Comparison of ENCODE assay signal across 17 cellular contexts in genomic region chr2:223870840-223871618, GRCh38. TPM values are rescaled to one million over a fixed set of nuclear protein-coding genes. Genes with fewer than 3 reads are reported as not detected.
DNase-seq lines count a peak whose midpoint lies in the region; ATAC-seq and TF ChIP-seq lines count a peak whose summit lies in the region.
"Had no signal": no experiment of that assay in that cellular context is flagged by ENCODE, and none has a peak within 500 bp of the region (broad histone marks: within the 10 kb centered on the region; RNA-seq: fewer than 3 reads in every experiment).

No MANE protein-coding gene starts in this region.

- peaks cover 24% of the 10 kb centered on the region for H3K4me1 Mint-ChIP-seq in dendritic cell treated with granulocyte-macrophage colony-stimulating factor and Interleukin-4, amounts not matched to agents 40 ng/mL and 50 ng/mL, for 4 days (ENCODE audit: low read depth)

- H3K27me3 Mint-ChIP-seq in dendritic cell treated with granulocyte-macrophage colony-stimulating factor and Interleukin-4, amounts not matched to agents 40 ng/mL and 50 ng/mL, for 4 days = no peaks in the 10 kb centered on the region
- H3K27me3 Mint-ChIP-seq: activated CD8-positive, alpha-beta memory T cell treated with anti-CD3 and anti-CD28 coated beads, Interleukin-2, amount 10 ng/mL, durations not matched to agents 7 days and 5 days had no signal

- 86 to 90% (median 89%) methylated on average over 7 of the region's 7 CpGs for WGBS in adrenal gland, 4 donors

- TF ChIP-seq POLR2A in NB4 (IDR thresholded peaks at IDR 0.05; ENCODE audit: extremely low read depth, insufficient read length) = no peak
- no peak for TF ChIP-seq POLR2A in adrenal gland (IDR thresholded peaks at IDR 0.05)

- no peaks in the 10 kb centered on the region for H3K9me3 Mint-ChIP-seq in dendritic cell treated with granulocyte-macrophage colony-stimulating factor and Interleukin-4, amounts not matched to agents 40 ng/mL and 50 ng/mL, for 4 days
- H3K9me3 Mint-ChIP-seq: T-helper 1 cell treated with Interleukin-12 subunit alpha and Interleukin-12 subunit beta and Interleukin-4 antibody, amounts not matched to agents 30 μg/mL and 1 μg/mL, for 36 hours had no signal

- peaks cover 10% of the 10 kb centered on the region for H3K4me1 ChIP-seq in A673 (ENCODE audit: insufficient read depth, low read length, poor library complexity, severe bottlenecking)
- no peaks in the 10 kb centered on the region for H3K4me1 ChIP-seq in adrenal gland (replicated peaks in 1 of 2)

- peak; percentile 60 for DNase-seq in A673 (ENCODE audit: low spot score)
- DNase-seq in DMS 273 (lab: John Stamatoyannopoulos, UW; ENCODE audit: unreplicated experiment) = peak; percentile 80
- peak; percentile 83 for DNase-seq in NB4 (ENCODE audit: low read depth)
- no peak for DNase-seq in NCI-H748 treated with DMSO at 0.1 percent for 48 hours (lab: John Stamatoyannopoulos, UW)
- no peak for DNase-seq in adrenal gland
- DNase-seq: activated CD8-positive, alpha-beta memory T cell treated with anti-CD3 and anti-CD28 coated beads, Interleukin-2, amount 10 ng/mL, durations not matched to agents 7 days and 5 days; activated effector memory CD4-positive, alpha-beta T cell treated with Interleukin-2 at 50 U/mL for 16 hours; amygdala; GDM1; NCI-H1092 treated with DMSO at 0.1 percent for 48 hours; substantia nigra had no signal

- no peak overlapping the region for H3K4me3 ChIP-seq in A673 (ENCODE audit: low read depth, low read length, poor library complexity, severe bottlenecking)
- no peak overlapping the region for H3K4me3 ChIP-seq in NB4 (ENCODE audit: low read depth, low read length)
- H3K4me3 ChIP-seq in adrenal gland = no peak overlapping the region

- H3K27ac ChIP-seq in A673 (ENCODE audit: low read depth, low read length, poor library complexity, severe bottlenecking) (peak overlapping the region; percentile 16), adrenal gland (no peak overlapping the region)

- no peak overlapping the region for H3K4me3 Mint-ChIP-seq in dendritic cell treated with granulocyte-macrophage colony-stimulating factor and Interleukin-4, amounts not matched to agents 40 ng/mL and 50 ng/mL, for 4 days
- H3K4me3 Mint-ChIP-seq: activated CD8-positive, alpha-beta memory T cell treated with anti-CD3 and anti-CD28 coated beads, Interleukin-2, amount 10 ng/mL, durations not matched to agents 7 days and 5 days; T-helper 1 cell treated with Interleukin-12 subunit alpha and Interleukin-12 subunit beta and Interleukin-4 antibody, amounts not matched to agents 30 μg/mL and 1 μg/mL, for 36 hours had no signal

- CTCF ChIA-PET in A673 (lab: Charles Lee) = no interaction called here

- intact Hi-C loops in A673 (cut with micrococcal nuclease; ENCODE audit: unreplicated experiment) (no loop called here), adrenal gland (cut with DNase I) (no loop called here)
- intact Hi-C loops in dendritic cell treated with granulocyte-macrophage colony-stimulating factor and Interleukin-4, amounts not matched to agents 40 ng/mL and 50 ng/mL, for 4 days (cut with micrococcal nuclease) = no loop called here

- BruUV-seq in A673 (replicated peaks; lab: Mats Ljungman, UMichigan) = no TSS peak

- POLR2A ChIA-PET in A673 (lab: Charles Lee; ENCODE audit: low non-redundant PET) = no interaction called here

- H3K27ac Mint-ChIP-seq in dendritic cell treated with granulocyte-macrophage colony-stimulating factor and Interleukin-4, amounts not matched to agents 40 ng/mL and 50 ng/mL, for 4 days = peak overlapping the region; percentile 60
- H3K27ac Mint-ChIP-seq: activated CD8-positive, alpha-beta memory T cell treated with anti-CD3 and anti-CD28 coated beads, Interleukin-2, amount 10 ng/mL, durations not matched to agents 7 days and 5 days; T-helper 1 cell treated with Interleukin-12 subunit alpha and Interleukin-12 subunit beta and Interleukin-4 antibody, amounts not matched to agents 30 μg/mL and 1 μg/mL, for 36 hours had no signal

- H3K9me3 ChIP-seq in A673 (ENCODE audit: low read depth, low read length, poor library complexity, severe bottlenecking) (no peaks in the 10 kb centered on the region), adrenal gland (replicated peaks in 1 of 3) (no peaks in the 10 kb centered on the region)

- no peaks in the 10 kb centered on the region for H3K27me3 ChIP-seq in A673 (replicated peaks; ENCODE audit: insufficient read depth, low read depth, low read length, poor library complexity)
- H3K27me3 ChIP-seq in adrenal gland = no peaks in the 10 kb centered on the region

- TF ChIP-seq CTCF in A673 (conservative IDR thresholded peaks at IDR 0.05; ENCODE audit: low read depth, low read length) (no peak), NB4 (IDR thresholded peaks at IDR 0.05; ENCODE audit: low read depth, low read length) (no peak), adrenal gland (IDR thresholded peaks at IDR 0.05) (no peak)

- H3K36me3 Mint-ChIP-seq in dendritic cell treated with granulocyte-macrophage colony-stimulating factor and Interleukin-4, amounts not matched to agents 40 ng/mL and 50 ng/mL, for 4 days (ENCODE audit: low read depth) = peaks cover 64% of the 10 kb centered on the region

- H3K36me3 ChIP-seq in A673 (ENCODE audit: insufficient read depth, low read length, poor library complexity, severe bottlenecking) (peaks cover 15% of the 10 kb centered on the region), adrenal gland (replicated peaks in 1 of 2) (peaks cover 0 to 5% of the 10 kb centered on the region in 2 donors)

- ATAC-seq in HG03095 (IDR thresholded peaks at IDR 0.05; ENCODE audit: unreplicated experiment) (no peak), HG03571 (IDR thresholded peaks at IDR 0.05; ENCODE audit: unreplicated experiment) (no peak)
- ATAC-seq: activated CD4-positive, CD25-positive, alpha-beta regulatory T cell treated with anti-CD3 and anti-CD28 coated beads, Interleukin-2, amount 50 U/mL, for 24 hours; activated CD8-positive, alpha-beta memory T cell treated with anti-CD3 and anti-CD28 coated beads, Interleukin-2, amount 10 ng/mL, durations not matched to agents 7 days and 5 days; sciatic nerve had no signal

RNA-seq across cellular contexts. Expression of gene AP1S3, which starts 33.6 kb away (rescaled TPM):
- total RNA-seq in A673 (2021) (19.9 and 23.0 TPM in 2 replicates), adrenal gland (1 to 10 TPM in 6 of 8 donors, under 1 TPM in 2; 0.24 to 6.2 (median 1.7) TPM)
- polyA plus RNA-seq in adrenal gland = 1 to 10 TPM in 2 of 3 donors, under 1 TPM in 1; 0.54 to 7.3 (median 1.1) TPM

Comparison
In these comparisons a context has a peak if more than half of its experiments do, and no peak if none do; other contexts are left out.
1. DNase-seq: peak in A673 (single experiment), DMS 273 (single experiment) and NB4 (single experiment); none in NCI-H748 treated with DMSO at 0.1 percent for 48 hours (single experiment) and adrenal gland (0 of 7).